Comparison of ENCODE assay signal across 11 cellular contexts in the genomic region with DNA sequence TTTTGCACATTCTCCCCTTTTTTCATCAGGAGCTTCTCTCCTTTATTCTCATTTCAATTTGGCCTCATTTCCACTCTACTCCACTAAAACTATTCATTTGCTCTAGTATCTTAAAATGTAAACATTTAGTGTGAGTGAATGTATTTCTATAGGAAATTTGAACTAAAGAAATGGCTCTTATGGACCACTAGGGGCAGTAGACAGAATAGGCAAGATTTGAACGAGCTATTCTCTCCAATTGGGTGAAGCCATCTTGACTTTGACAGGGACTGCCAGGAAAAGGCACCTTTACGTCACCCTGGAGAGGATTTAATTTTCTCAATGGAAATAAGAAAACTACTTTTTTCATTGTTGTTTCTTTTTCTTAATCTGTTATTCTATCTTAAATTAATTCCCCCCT.
DNase-seq lines count a peak whose midpoint lies in the region; ATAC-seq and TF ChIP-seq lines count a peak whose summit lies in the region.
"Had no signal": no experiment of that assay in that cellular context is flagged by ENCODE, and none has a peak within 500 bp of the region (broad histone marks: within the 10 kb centered on the region; RNA-seq: fewer than 3 reads in every experiment).

No MANE protein-coding gene starts in this region.

- no peaks in the 10 kb centered on the region for H3K27me3 ChIP-seq in AG04450 (ENCODE audit: control insufficient read depth, insufficient read depth, low read length)
- H3K27me3 ChIP-seq: suprapubic skin had no signal

- POLR2A ChIA-PET in AG04450 (lab: Yijun Ruan, JAX): no interaction called here

- ATAC-seq in GM21717 (IDR thresholded peaks at IDR 0.05; ENCODE audit: unreplicated experiment): no peak

- H3K36me3 Mint-ChIP-seq in endothelial cell (ENCODE audit: low read depth, unreplicated experiment): no peaks in the 10 kb centered on the region

- H3K27ac Mint-ChIP-seq in endothelial cell (ENCODE audit: unreplicated experiment): no peak overlapping the region
- H3K27ac Mint-ChIP-seq: dendritic cell treated with granulocyte-macrophage colony-stimulating factor and Interleukin-4, amounts not matched to agents 40 ng/mL and 50 ng/mL, for 4 days had no signal

- CTCF ChIA-PET in AG04450 (lab: Charles Lee): no interaction called here

- H3K4me3 ChIP-seq in AG04450 (ENCODE audit: low read depth, low read length) (no peak overlapping the region), GM12875 (ENCODE audit: low read depth, low read length) (no peak overlapping the region)
- H3K4me3 ChIP-seq: suprapubic skin had no signal

- DNase-seq in AG04450 (ENCODE audit: low read depth, low spot score): no peak
- peak; percentile 2 for DNase-seq in NCI-H82 treated with DMSO at 0.1 percent for 48 hours (lab: John Stamatoyannopoulos, UW; ENCODE audit: unreplicated experiment)
- no peak for DNase-seq in endothelial cell (ENCODE audit: low spot score)
- DNase-seq in dermis blood vessel endothelial cell: no peak
- no peak for DNase-seq in kidney glomerular epithelial cell (lab: John Stamatoyannopoulos, UW)
- DNase-seq in activated CD4-positive, alpha-beta T cell treated with anti-CD3 and anti-CD28 coated beads for 48 hours: no peak
- DNase-seq: activated gamma-delta T cell treated with Interleukin-2 at 50 U/mL for 16 hours had no signal

- no peak overlapping the region for H3K27ac ChIP-seq in AG04450 (ENCODE audit: low read depth, low read length)
- H3K27ac ChIP-seq: suprapubic skin had no signal

- TF ChIP-seq CTCF in AG04450 (IDR thresholded peaks at IDR 0.05; ENCODE audit: low read depth, low read length) (peak; percentile 14; the same call in 1 of the 2 replicates), GM12875 (IDR thresholded peaks at IDR 0.05; ENCODE audit: borderline replicate concordance, insufficient read depth, low read depth, low read length) (0 out of 2 replicates have a peak, but pooled peaks have one; percentile 25), endothelial cell (IDR thresholded peaks at IDR 0.05; ENCODE audit: unreplicated experiment) (peak; percentile 72)

- H3K27me3 Mint-ChIP-seq in endothelial cell (ENCODE audit: unreplicated experiment): no peaks in the 10 kb centered on the region
- H3K27me3 Mint-ChIP-seq: dendritic cell treated with granulocyte-macrophage colony-stimulating factor and Interleukin-4, amounts not matched to agents 40 ng/mL and 50 ng/mL, for 4 days had no signal

- no peaks in the 10 kb centered on the region for H3K4me1 Mint-ChIP-seq in endothelial cell (ENCODE audit: unreplicated experiment)

- H3K9me3 ChIP-seq in AG04450 (ENCODE audit: control insufficient read depth, insufficient read depth, low read length): no peaks in the 10 kb centered on the region
- H3K9me3 ChIP-seq: suprapubic skin had no signal

- H3K9me3 Mint-ChIP-seq in endothelial cell (ENCODE audit: unreplicated experiment): peaks cover 5% of the 10 kb centered on the region

- H3K4me3 Mint-ChIP-seq in endothelial cell (ENCODE audit: unreplicated experiment): no peak overlapping the region
- H3K4me3 Mint-ChIP-seq: dendritic cell treated with granulocyte-macrophage colony-stimulating factor and Interleukin-4, amounts not matched to agents 40 ng/mL and 50 ng/mL, for 4 days had no signal

Comparison
In these comparisons a context has a peak if more than half of its experiments do, and no peak if none do; other contexts are left out.
1. CTCF ChIP-seq: peak in every context shown above with its lines; median percentile 72 in endothelial cell; 25 in GM12875; 14 in AG04450.